16 cellular contexts compared by ENCODE assay signal in genomic region chr7:112908106-112908505, GRCh38.
A peak's percentile ranks its signal among the peaks of the same experiment; 100 is the strongest.
DNase-seq lines count a peak whose midpoint lies in the region; FAIRE-seq and TF ChIP-seq lines count a peak whose summit lies in the region.
"Had no signal": no experiment of that assay in that cellular context is flagged by ENCODE, and none has a peak within 500 bp of the region (broad histone marks: within the 10 kb centered on the region; RNA-seq: fewer than 3 reads in every experiment).

No MANE protein-coding gene starts in this region.

- H3K79me1 ChIP-seq in H1 (ENCODE audit: low read depth, low read length): no peaks in the 10 kb centered on the region; the same call in 1 of the 2 replicates

- no peak overlapping the region for H2BK12ac ChIP-seq in H1 (ENCODE audit: low read depth, low read length)

- no peaks in the 10 kb centered on the region for H3K27me3 ChIP-seq in H1 (replicated peaks in 1 of 4; ENCODE audit: control insufficient read depth in 3 of 4, extremely low read depth in 1 of 4, insufficient read depth in 3 of 4, low read length in 3 of 4)

- H3K27ac Mint-ChIP-seq in neural crest cell (ENCODE audit: unreplicated experiment): no peak overlapping the region
- H3K27ac Mint-ChIP-seq: CD4-positive, alpha-beta memory T cell; T-helper 1 cell treated with Interleukin-12 subunit alpha and Interleukin-12 subunit beta and Interleukin-4 antibody, amounts not matched to agents 30 μg/mL and 1 μg/mL, for 36 hours had no signal

- no peaks in the 10 kb centered on the region; a peak in 1 of 4 replicates for H3K9me3 ChIP-seq in H1 (ENCODE audit: insufficient read depth in 2 of 2, low read depth in 1 of 2, low read length in 1 of 2)

- H3K4me1 Mint-ChIP-seq in neural crest cell: peaks cover 16% of the 10 kb centered on the region

- peaks cover 27% of the 10 kb centered on the region for H3K36me3 Mint-ChIP-seq in neural crest cell (ENCODE audit: low read depth)

- peaks cover 0 to 6% of the 10 kb centered on the region in 2 experiments; a peak in 1 of 4 replicates for H3K79me2 ChIP-seq in H1 (ENCODE audit: control insufficient read depth in 1 of 2, insufficient read depth in 2 of 2, low read length in 2 of 2)

- no peaks in the 10 kb centered on the region for H3K27me3 Mint-ChIP-seq in neural crest cell (ENCODE audit: low read depth)
- H3K27me3 Mint-ChIP-seq: CD4-positive, alpha-beta memory T cell had no signal

- peak overlapping the region in 1 of 2 experiments; percentile 3; a peak in 2 of 4 replicates for H3K4me2 ChIP-seq in H1 (ENCODE audit: insufficient read depth in 1 of 2, low read depth in 2 of 2, low read length in 2 of 2)

- no peak overlapping the region for H4K8ac ChIP-seq in H1 (ENCODE audit: extremely low read depth, insufficient read depth, low read length)

- no peak for TF ChIP-seq RAD21 in H1 (IDR thresholded peaks at IDR 0.05 in 1 of 2, conservative IDR thresholded peaks at IDR 0.05 in 1 of 2; ENCODE audit: low read depth in 2 of 2, low read length in 2 of 2)

- no peak overlapping the region for H2BK20ac ChIP-seq in H1 (ENCODE audit: low read length)

- no peak overlapping the region for H2BK120ac ChIP-seq in H1 (replicated peaks; ENCODE audit: low read depth, low read length)

- no peak overlapping the region for H2AK5ac ChIP-seq in H1 (ENCODE audit: low read depth, low read length)

- H3K9ac ChIP-seq in H1 (replicated peaks in 1 of 4; ENCODE audit: extremely low read depth in 1 of 4, low read depth in 3 of 4, low read length in 3 of 4): no peak overlapping the region

- no peaks in the 10 kb centered on the region; the same call in 1 of the 2 replicates for H3K23me2 ChIP-seq in H1 (ENCODE audit: low read depth, low read length)

- no peaks in the 10 kb centered on the region for H4K20me1 ChIP-seq in H1 (replicated peaks in 1 of 2; ENCODE audit: control insufficient read depth in 1 of 2, insufficient read depth in 2 of 2, low read length in 2 of 2)

- H3K18ac ChIP-seq in H1 (ENCODE audit: extremely low read depth, low read length): no peak overlapping the region

- FAIRE-seq in GM12891 (lab: Jason Lieb, UNC) (peak; percentile 16), H1 (lab: Jason Lieb, UNC) (peak; percentile 42), GM12892 (lab: Jason Lieb, UNC) (no peak)
- FAIRE-seq: RCC 7860 had no signal

- H3K9me3 Mint-ChIP-seq in neural crest cell: peaks cover 5% of the 10 kb centered on the region

- peak; percentile 0 for DNase-seq in COR-L47 (lab: John Stamatoyannopoulos, UW)
- DNase-seq in GM12891 (ENCODE audit: insufficient read length, low spot score): no peak
- no peak for DNase-seq in H1 (ENCODE audit: low read depth in 1 of 2, low spot score in 2 of 2)
- no peak for DNase-seq in neural crest cell (ENCODE audit: low read depth, low spot score)
- DNase-seq in GM12892 (ENCODE audit: insufficient read length): no peak
- no peak for DNase-seq in DMS53 (lab: John Stamatoyannopoulos, UW)
- DNase-seq in foreskin fibroblast: no peak
- DNase-seq: CD4-positive, alpha-beta memory T cell; IMR-90; Karpas-422; NCI-H1105 treated with DMSO at 0.1 percent for 48 hours; NCI-H187; NCI-H2171; SHP77 treated with DMSO at 0.1 percent for 48 hours had no signal

- no peak overlapping the region for H2AFZ ChIP-seq in H1 (ENCODE audit: low read length)

- no peak overlapping the region for H2BK15ac ChIP-seq in H1 (ENCODE audit: low read length)

- POLR2A ChIA-PET in H1 (lab: Charles Lee; ENCODE audit: partially characterized antibody): interaction anchor here (1.0 kb wide), 1 partner anchor 9 kb away, joined by 4 read pairs; no protein-coding TSS in a partner anchor

- no peak overlapping the region for H4K91ac ChIP-seq in H1 (replicated peaks; ENCODE audit: insufficient read length, low read length)

- no peak for TF ChIP-seq EP300 in H1 (IDR thresholded peaks at IDR 0.05; ENCODE audit: borderline replicate concordance in 1 of 2, low read depth in 2 of 2, low read length in 2 of 2)

- WGBS in H1 (ENCODE audit: extremely low coverage in 1 of 2, insufficient coverage in 1 of 2, insufficient read length in 1 of 2, insufficient replicate concordance in 2 of 2, low coverage in 1 of 2, low lambda C conversion rate in 2 of 2, missing lambda C conversion rate in 1 of 2), 2 experiments: 66% methylated on average over 2 of the region's 2 CpGs; no CpG with 5 or more reads in 1 of the 2 experiments

- peaks cover 0 to 13% (median 2%) of the 10 kb centered on the region in 4 experiments; a peak in 3 of 8 replicates for H3K36me3 ChIP-seq in H1 (ENCODE audit: control insufficient read depth in 2 of 4, insufficient read depth in 4 of 4, low read length in 3 of 4)

- H3K56ac ChIP-seq in H1 (replicated peaks; ENCODE audit: insufficient read length, low read depth, low read length): no peak overlapping the region

- no peaks in the 10 kb centered on the region for H3K4me1 ChIP-seq in H1 (replicated peaks in 1 of 4; ENCODE audit: control insufficient read depth in 3 of 4, insufficient read depth in 4 of 4, low read length in 3 of 4)

- no peak overlapping the region for H3K27ac ChIP-seq in H1 (ENCODE audit: low read depth, low read length)

- no peak overlapping the region for H3K4me3 ChIP-seq in H1 (ENCODE audit: extremely low read depth in 1 of 4, insufficient read depth in 2 of 4, low read depth in 3 of 4, low read length in 4 of 4)
- no peak overlapping the region for H3K4me3 ChIP-seq in foreskin fibroblast (ENCODE audit: low read depth in 1 of 2, low read length in 2 of 2)

- peak overlapping the region; percentile 59 for H3K4me3 Mint-ChIP-seq in neural crest cell
- H3K4me3 Mint-ChIP-seq: CD4-positive, alpha-beta memory T cell; T-helper 1 cell treated with Interleukin-12 subunit alpha and Interleukin-12 subunit beta and Interleukin-4 antibody, amounts not matched to agents 30 μg/mL and 1 μg/mL, for 36 hours had no signal

- H3K4ac ChIP-seq in H1 (replicated peaks; ENCODE audit: insufficient read length, low read depth, low read length): no peak overlapping the region

- no peak overlapping the region for H4K5ac ChIP-seq in H1 (ENCODE audit: insufficient read length, low read depth, low read length)

- CTCF ChIA-PET in H1 (lab: Charles Lee; ENCODE audit: partially characterized antibody): interaction anchor here (1.1 to 1.3 kb wide), 2 partner anchors 31 to 514 kb away, joined by 3 to 4 read pairs; no protein-coding TSS in a partner anchor

- no peak overlapping the region for H3K14ac ChIP-seq in H1 (ENCODE audit: insufficient read length)

- TF ChIP-seq CTCF in H1 (IDR thresholded peaks at IDR 0.05; ENCODE audit: control extremely low read depth in 1 of 3, insufficient read depth in 1 of 3, low read depth in 1 of 3, low read length in 3 of 3) (no peak), neural crest cell (conservative IDR thresholded peaks at IDR 0.05) (no peak), foreskin fibroblast (IDR thresholded peaks at IDR 0.05; ENCODE audit: low read depth, low read length) (no peak)

- no peak overlapping the region for H2BK5ac ChIP-seq in H1 (ENCODE audit: low read depth, low read length)

- H3K23ac ChIP-seq in H1 (ENCODE audit: insufficient read length): no peak overlapping the region

- TF ChIP-seq POLR2A in GM12891 (IDR thresholded peaks at IDR 0.05; ENCODE audit: low read depth, low read length) (no peak), H1 (IDR thresholded peaks at IDR 0.05; ENCODE audit: control extremely low read depth in 1 of 2, low read depth in 2 of 2, low read length in 2 of 2) (no peak), GM12892 (IDR thresholded peaks at IDR 0.05; ENCODE audit: low read depth, low read length) (no peak)

TF ChIP-seq in GM12891, 5 proteins besides CTCF, POLR2A, EP300 and RAD21:
- TF ChIP-seq TAF1 (IDR thresholded peaks at IDR 0.05; ENCODE audit: low read depth, low read length) (no peak), POU2F2 (IDR thresholded peaks at IDR 0.05; ENCODE audit: low read depth, low read length) (no peak), SPI1 (IDR thresholded peaks at IDR 0.05; ENCODE audit: low read depth, low read length) (no peak), POLR2AphosphoS5 (IDR thresholded peaks at IDR 0.05; ENCODE audit: low read depth, low read length) (no peak), PAX5 (IDR thresholded peaks at IDR 0.05; ENCODE audit: insufficient read depth, low read length, severe bottlenecking) (no peak)

TF ChIP-seq in H1, 55 proteins besides CTCF, POLR2A, EP300 and RAD21:
- TF ChIP-seq CEBPB (IDR thresholded peaks at IDR 0.05; ENCODE audit: low read depth, low read length) (no peak), SP2 (IDR thresholded peaks at IDR 0.05; ENCODE audit: low read length) (no peak), JUN (IDR thresholded peaks at IDR 0.05; ENCODE audit: low read depth, low read length) (no peak)
TF ChIP-seq in H1: peak in this region for 0.
